In genomic region chr4:118591339-118592046, GRCh38 we compare ENCODE assay signal across 8 cellular contexts.
A peak's percentile ranks its signal among the peaks of the same experiment; 100 is the strongest.
DNase-seq lines count a peak whose midpoint lies in the region; ATAC-seq and TF ChIP-seq lines count a peak whose summit lies in the region.
"Not testable (repeated sequence)": the region's sequence is repeated elsewhere in the genome, so short reads cannot be mapped to it uniquely, and the experiment has no call there.

No MANE protein-coding gene starts in this region.

- POLR2A ChIA-PET in activated CD4-positive, alpha-beta T cell treated with anti-CD3 and anti-CD28 coated beads, Interleukin-2, amount 10 ng/mL, durations not matched to agents 7 days and 5 days (lab: Charles Lee) = not testable (repeated sequence)

- peak; percentile 99 for ATAC-seq in GM19043 (IDR thresholded peaks at IDR 0.05; ENCODE audit: low read depth, unreplicated experiment)
- peak; percentile 99 for ATAC-seq in HG03280 (IDR thresholded peaks at IDR 0.05; ENCODE audit: unreplicated experiment)

- H3K4me3 ChIP-seq in colonic mucosa = peak overlapping the region; percentile 48

- TF ChIP-seq CTCF in colonic mucosa (IDR thresholded peaks at IDR 0.05) = not testable (repeated sequence)

- not testable (repeated sequence) for H3K27me3 ChIP-seq in colonic mucosa

- H3K9me3 Mint-ChIP-seq in activated CD4-positive, alpha-beta T cell treated with anti-CD3 and anti-CD28 coated beads, Interleukin-2, amount 10 ng/mL, durations not matched to agents 7 days and 5 days = not testable (repeated sequence)

- H3K27me3 Mint-ChIP-seq in activated CD4-positive, alpha-beta T cell treated with anti-CD3 and anti-CD28 coated beads, Interleukin-2, amount 10 ng/mL, durations not matched to agents 7 days and 5 days = not testable (repeated sequence)

- peak overlapping the region; percentile 61 for H3K27ac ChIP-seq in colonic mucosa

- peak overlapping the region; percentile 97 for H3K4me3 Mint-ChIP-seq in activated CD4-positive, alpha-beta T cell treated with anti-CD3 and anti-CD28 coated beads, Interleukin-2, amount 10 ng/mL, durations not matched to agents 7 days and 5 days

- not testable (repeated sequence) for H3K36me3 ChIP-seq in colonic mucosa

- H3K9ac ChIP-seq in colonic mucosa (ENCODE audit: low read depth in 2 of 2, low read length in 2 of 2) = peak overlapping the region in 1 of 2 donors; percentile 16

- peaks cover 15% of the 10 kb centered on the region for H3K4me1 Mint-ChIP-seq in activated CD4-positive, alpha-beta T cell treated with anti-CD3 and anti-CD28 coated beads, Interleukin-2, amount 10 ng/mL, durations not matched to agents 7 days and 5 days

- intact Hi-C loops in colonic mucosa (cut with DNase I) = not testable (repeated sequence)

- CTCF ChIA-PET in activated CD4-positive, alpha-beta T cell treated with anti-CD3 and anti-CD28 coated beads, Interleukin-2, amount 10 ng/mL, durations not matched to agents 7 days and 5 days (lab: Charles Lee) = interaction anchor here (0.6 to 1.0 kb wide), 3 partner anchors 20 to 1848 kb away, joined by 3 to 5 read pairs (median 4); no protein-coding TSS in a partner anchor

- H3K27ac Mint-ChIP-seq in activated CD4-positive, alpha-beta T cell treated with anti-CD3 and anti-CD28 coated beads, Interleukin-2, amount 10 ng/mL, durations not matched to agents 7 days and 5 days = peak overlapping the region; percentile 100

- DNase-seq in AML-193 (lab: John Stamatoyannopoulos, UW) (peak; percentile 68 to 75), NCI-H510A treated with DMSO at 0.1 percent for 48 hours (lab: John Stamatoyannopoulos, UW) (peak; percentile 70), colonic mucosa (peak; percentile 90), kidney glomerular epithelial cell (lab: John Stamatoyannopoulos, UW) (peak; percentile 72)
- peak; percentile 93 for DNase-seq in activated CD4-positive, alpha-beta T cell treated with anti-CD3 and anti-CD28 coated beads, Interleukin-2, amount 10 ng/mL, durations not matched to agents 7 days and 5 days
- peak; percentile 93 to 97 for DNase-seq in stimulated activated CD4-positive, alpha-beta T cell treated with anti-CD3 and anti-CD28 coated beads, Interleukin-15, amount 100 ng/mL, for 1 hour (ENCODE audit: low read depth in 1 of 2, low spot score in 1 of 2)

- not testable (repeated sequence) for H3K9me3 ChIP-seq in colonic mucosa

- not testable (repeated sequence) for H3K36me3 Mint-ChIP-seq in activated CD4-positive, alpha-beta T cell treated with anti-CD3 and anti-CD28 coated beads, Interleukin-2, amount 10 ng/mL, durations not matched to agents 7 days and 5 days (ENCODE audit: low read depth)

- not testable (repeated sequence) for H3K4me1 ChIP-seq in colonic mucosa

Comparison
In these comparisons a context has a peak if more than half of its experiments do, and no peak if none do; other contexts are left out.
1. Peak in every context shown above with its lines: DNase-seq, ATAC-seq, H3K4me3 ChIP-seq and H3K27ac ChIP-seq.